ENCODE assay signal across 8 cellular contexts in the genomic region with DNA sequence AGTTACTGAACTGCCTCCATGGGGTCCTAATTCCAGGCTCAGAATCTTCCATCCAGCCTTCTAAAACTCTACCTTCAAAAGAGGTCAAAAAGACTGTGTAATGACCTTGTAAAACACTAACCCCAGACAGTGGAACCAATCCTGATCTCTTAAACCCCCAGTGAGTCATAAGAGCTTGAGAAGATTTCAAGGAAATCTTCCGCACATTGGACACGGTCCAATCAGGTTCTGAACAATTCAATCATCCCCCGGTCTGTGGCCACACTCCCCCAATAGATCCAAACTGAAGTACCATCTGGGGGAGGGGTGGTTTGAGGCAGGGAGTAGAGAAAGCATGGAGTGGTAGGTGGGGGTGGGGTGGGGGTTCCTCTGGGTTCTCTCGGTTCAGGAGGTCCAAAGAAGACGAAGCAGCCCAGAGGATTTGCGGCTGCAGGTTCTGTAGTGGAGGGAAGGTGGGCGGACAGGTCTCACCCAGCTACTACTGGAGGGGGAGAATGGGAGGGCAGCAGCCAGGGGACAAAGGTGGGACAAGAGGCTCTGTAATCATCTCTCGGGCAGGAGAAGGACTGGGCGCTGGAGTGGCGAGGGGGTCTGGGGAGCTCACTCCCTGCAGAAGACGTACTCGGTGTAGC. TPM values are rescaled to one million over a fixed set of nuclear protein-coding genes. Genes with fewer than 3 reads are reported as not detected.
DNase-seq lines count a peak whose midpoint lies in the region; ATAC-seq and TF ChIP-seq lines count a peak whose summit lies in the region.

No MANE protein-coding gene starts in this region.

- H3K27ac ChIP-seq in RWPE2 (ENCODE audit: poor library complexity, severe bottlenecking), result peak overlapping the region; percentile 94
- H3K27ac ChIP-seq in prostate gland, result peak overlapping the region; percentile 69 to 74

- H3K36me3 ChIP-seq in RWPE2 (ENCODE audit: low read depth) (peaks cover 4% of the 10 kb centered on the region; the same call in 1 of the 2 replicates), prostate gland (no peaks in the 10 kb centered on the region)

- DNase-seq in RWPE2 (ENCODE audit: low spot score) (no peak), fibroblast of gingiva (ENCODE audit: low read depth) (peak; percentile 14), prostate gland (ENCODE audit: low spot score) (no peak), SKM-1 treated with dmso at 0.1 percent for 144 hours (lab: John Stamatoyannopoulos, UW; ENCODE audit: unreplicated experiment) (no peak), NCI-H146 (lab: John Stamatoyannopoulos, UW) (no peak), NCI-H2081 treated with DMSO at 0.1 percent for 48 hours (lab: John Stamatoyannopoulos, UW) (no peak)

- H3K4me1 ChIP-seq in RWPE2 (ENCODE audit: insufficient read depth, poor library complexity, severe bottlenecking) (peaks cover 58% of the 10 kb centered on the region), prostate gland (replicated peaks) (no peaks in the 10 kb centered on the region)

- H3K9me3 ChIP-seq in RWPE2 (ENCODE audit: severe bottlenecking) (no peaks in the 10 kb centered on the region), prostate gland (no peaks in the 10 kb centered on the region)

- 6% methylated on average over 12 of the region's 12 CpGs for WGBS in prostate gland

- peak overlapping the region; percentile 81; the same call in 1 of the 2 replicates for H3K4me3 ChIP-seq in GM08714 (ENCODE audit: low read length)
- H3K4me3 ChIP-seq in RWPE2 (ENCODE audit: severe bottlenecking), result peak overlapping the region; percentile 53
- peak overlapping the region; percentile 53 to 54 for H3K4me3 ChIP-seq in prostate gland

- no peaks in the 10 kb centered on the region for H3K27me3 ChIP-seq in RWPE2 (ENCODE audit: insufficient read depth, poor library complexity, severe bottlenecking)
- H3K27me3 ChIP-seq in prostate gland (replicated peaks; ENCODE audit: insufficient read depth), result peaks cover 3% of the 10 kb centered on the region

- no peak for TF ChIP-seq POLR2A in prostate gland (IDR thresholded peaks at IDR 0.05)

- TF ChIP-seq CTCF in RWPE2 (IDR thresholded peaks at IDR 0.05; ENCODE audit: poor library complexity, severe bottlenecking) (no peak), prostate gland (IDR thresholded peaks at IDR 0.05) (no peak)

- intact Hi-C loops in prostate gland (cut with DNase I), result loop anchor here (5.0 kb wide), 1 partner anchor 217 kb away; no protein-coding TSS in a partner anchor

- ATAC-seq in RWPE2 (ENCODE audit: low read depth) (no peak), HG03378 (IDR thresholded peaks at IDR 0.05; ENCODE audit: unreplicated experiment) (no peak)

RNA-seq across cellular contexts. Expression of gene KCTD12, which starts 1.5 kb away (rescaled TPM):
- 100 to 1,000 TPM in 1 of 2 donors, 10 to 100 TPM in 1; 21.5 to 111 TPM for total RNA-seq in prostate gland
